In genomic region chr2:98503481-98504096, GRCh38 we compare ENCODE assay signal across 16 cellular contexts. TPM values are rescaled to one million over a fixed set of nuclear protein-coding genes. Genes with fewer than 3 reads are reported as not detected.
A peak's percentile ranks its signal among the peaks of the same experiment; 100 is the strongest.
DNase-seq lines count a peak whose midpoint lies in the region; ATAC-seq and TF ChIP-seq lines count a peak whose summit lies in the region.
"Had no signal": no experiment of that assay in that cellular context is flagged by ENCODE, and none has a peak within 500 bp of the region (broad histone marks: within the 10 kb centered on the region; RNA-seq: fewer than 3 reads in every experiment).

No MANE protein-coding gene starts in this region.

- 82 to 93% (median 91%) methylated on average over 2 of the region's 2 CpGs for WGBS in stomach, 5 donors

- no peaks in the 10 kb centered on the region for H3K9me3 Mint-ChIP-seq in T-helper 1 cell treated with Interleukin-12 subunit alpha and Interleukin-12 subunit beta and Interleukin-4 antibody, amounts not matched to agents 30 μg/mL and 1 μg/mL, for 36 hours
- H3K9me3 Mint-ChIP-seq: activated CD4-positive, alpha-beta memory T cell treated with anti-CD3 and anti-CD28 coated beads, Interleukin-2, amount 10 ng/mL, durations not matched to agents 7 days and 5 days; stimulated activated naive CD8-positive, alpha-beta T cell treated with anti-CD3 and anti-CD28 coated beads, Interleukin-15, Interleukin-2, amounts not matched to agents 100 ng/mL and 50 ng/mL, for 24 hours had no signal

- H3K9me3 ChIP-seq in T-helper 17 cell (ENCODE audit: control insufficient read depth, low read length, poor library complexity, severe bottlenecking) (no peaks in the 10 kb centered on the region), stomach (no peaks in the 10 kb centered on the region)
- H3K9me3 ChIP-seq: Peyer's patch had no signal

- peaks cover 36% of the 10 kb centered on the region for H3K36me3 Mint-ChIP-seq in T-helper 1 cell treated with Interleukin-12 subunit alpha and Interleukin-12 subunit beta and Interleukin-4 antibody, amounts not matched to agents 30 μg/mL and 1 μg/mL, for 36 hours (ENCODE audit: low read depth)
- H3K36me3 Mint-ChIP-seq in T-helper 17 cell (ENCODE audit: low read depth) = peaks cover 2% of the 10 kb centered on the region

- intact Hi-C loops in stomach (cut with DNase I; ENCODE audit: low total_unique reads) = no loop called here

- no peak for TF ChIP-seq CTCF in stomach (IDR thresholded peaks at IDR 0.05)
- no peak for TF ChIP-seq CTCF in GM20000 (IDR thresholded peaks at IDR 0.05; ENCODE audit: extremely low read depth, missing control alignments)

- no peak for TF ChIP-seq POLR2A in stomach (IDR thresholded peaks at IDR 0.05)

- H3K4me1 Mint-ChIP-seq in T-helper 1 cell treated with Interleukin-12 subunit alpha and Interleukin-12 subunit beta and Interleukin-4 antibody, amounts not matched to agents 30 μg/mL and 1 μg/mL, for 36 hours (ENCODE audit: low read depth) = peaks cover 75% of the 10 kb centered on the region
- peaks cover 64% of the 10 kb centered on the region for H3K4me1 Mint-ChIP-seq in T-helper 17 cell

- no peak for TF ChIP-seq EP300 in stomach (IDR thresholded peaks at IDR 0.05)

- no peak for DNase-seq in T-helper 1 cell
- DNase-seq in T-helper 17 cell = no peak
- peak; percentile 68 for DNase-seq in kidney tubule cell (ENCODE audit: low spot score)
- DNase-seq in stomach = no peak
- DNase-seq in glomerular visceral epithelial cell (ENCODE audit: extremely low spot score) = no peak
- DNase-seq in GM20000 (ENCODE audit: low spot score) = no peak
- DNase-seq: activated CD4-positive, alpha-beta memory T cell treated with anti-CD3 and anti-CD28 coated beads, Interleukin-2, amount 10 ng/mL, durations not matched to agents 7 days and 5 days; Calu3; mesendoderm; NCI-H1092 treated with DMSO at 0.1 percent for 48 hours; NCI-H345 had no signal

- H3K27ac ChIP-seq in stomach = peak overlapping the region in 4 of 5 donors; percentile 66 to 86 (median 72)
- H3K27ac ChIP-seq: 22Rv1 had no signal

- H3K4me1 ChIP-seq in stomach = peaks cover 21 to 82% (median 46%) of the 10 kb centered on the region in 4 donors

- no peak for ATAC-seq in T-helper 17 cell
- no peak for ATAC-seq in HG02973 (IDR thresholded peaks at IDR 0.05; ENCODE audit: unreplicated experiment)

- no peak overlapping the region for H3K4me3 Mint-ChIP-seq in T-helper 1 cell treated with Interleukin-12 subunit alpha and Interleukin-12 subunit beta and Interleukin-4 antibody, amounts not matched to agents 30 μg/mL and 1 μg/mL, for 36 hours
- no peak overlapping the region for H3K4me3 Mint-ChIP-seq in T-helper 17 cell
- H3K4me3 Mint-ChIP-seq: activated CD4-positive, alpha-beta memory T cell treated with anti-CD3 and anti-CD28 coated beads, Interleukin-2, amount 10 ng/mL, durations not matched to agents 7 days and 5 days; stimulated activated naive CD8-positive, alpha-beta T cell treated with anti-CD3 and anti-CD28 coated beads, Interleukin-15, Interleukin-2, amounts not matched to agents 100 ng/mL and 50 ng/mL, for 24 hours had no signal

- peak overlapping the region; percentile 16 for H3K27ac Mint-ChIP-seq in T-helper 1 cell treated with Interleukin-12 subunit alpha and Interleukin-12 subunit beta and Interleukin-4 antibody, amounts not matched to agents 30 μg/mL and 1 μg/mL, for 36 hours
- H3K27ac Mint-ChIP-seq in T-helper 17 cell = peak overlapping the region; percentile 80
- H3K27ac Mint-ChIP-seq: stimulated activated naive CD8-positive, alpha-beta T cell treated with anti-CD3 and anti-CD28 coated beads, Interleukin-15, Interleukin-2, amounts not matched to agents 100 ng/mL and 50 ng/mL, for 24 hours had no signal

- no peak overlapping the region for H3K4me3 ChIP-seq in stomach
- H3K4me3 ChIP-seq: Peyer's patch had no signal

- no peaks in the 10 kb centered on the region for H3K27me3 ChIP-seq in stomach
- H3K27me3 ChIP-seq: Peyer's patch had no signal

- H3K27me3 Mint-ChIP-seq in T-helper 1 cell treated with Interleukin-12 subunit alpha and Interleukin-12 subunit beta and Interleukin-4 antibody, amounts not matched to agents 30 μg/mL and 1 μg/mL, for 36 hours (ENCODE audit: low read depth) = no peaks in the 10 kb centered on the region
- H3K27me3 Mint-ChIP-seq in T-helper 17 cell = no peaks in the 10 kb centered on the region
- H3K27me3 Mint-ChIP-seq: activated CD4-positive, alpha-beta memory T cell treated with anti-CD3 and anti-CD28 coated beads, Interleukin-2, amount 10 ng/mL, durations not matched to agents 7 days and 5 days; stimulated activated naive CD8-positive, alpha-beta T cell treated with anti-CD3 and anti-CD28 coated beads, Interleukin-15, Interleukin-2, amounts not matched to agents 100 ng/mL and 50 ng/mL, for 24 hours had no signal

- peaks cover 0 to 4% (median 1%) of the 10 kb centered on the region in 4 donors for H3K36me3 ChIP-seq in stomach
- H3K36me3 ChIP-seq: Peyer's patch had no signal

RNA-seq across cellular contexts. Expression of gene INPP4A, which starts 58.9 kb away (rescaled TPM):
- total RNA-seq in T-helper 17 cell (100 to 1,000 TPM; 109 to 110 TPM), stomach (10 to 100 TPM; 10.4 to 65.3 (median 23.7) TPM)
- polyA plus RNA-seq in stomach = 1 to 10 TPM; 1.5 to 3.8 (median 3.1) TPM
